ENCODE assay signal across 18 cellular contexts in the genomic region with DNA sequence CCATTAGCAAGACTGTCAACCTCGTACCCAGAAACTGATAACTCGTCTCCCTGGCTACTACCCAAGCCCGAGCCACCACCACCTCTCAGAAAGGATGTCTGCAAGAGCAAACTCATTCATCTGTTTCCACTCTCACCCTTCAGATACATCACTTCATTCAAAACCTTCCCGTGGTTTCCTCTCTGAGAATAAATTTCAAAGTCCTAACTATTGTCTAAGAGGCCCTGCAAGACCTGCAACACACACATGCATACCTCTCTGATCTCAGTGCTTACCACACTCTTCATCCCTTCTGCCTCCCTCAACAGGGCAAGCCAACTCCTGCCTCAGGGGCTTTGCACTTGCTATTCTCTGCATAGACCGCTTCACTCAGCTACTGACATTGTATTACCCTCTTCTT. TPM values are rescaled to one million over a fixed set of nuclear protein-coding genes. Genes with fewer than 3 reads are reported as not detected.
DNase-seq lines count a peak whose midpoint lies in the region; ATAC-seq and TF ChIP-seq lines count a peak whose summit lies in the region.
"Had no signal": no experiment of that assay in that cellular context is flagged by ENCODE, and none has a peak within 500 bp of the region (broad histone marks: within the 10 kb centered on the region; RNA-seq: fewer than 3 reads in every experiment).

No MANE protein-coding gene starts in this region.

- BruUV-seq in IMR-90 (replicated peaks; lab: Mats Ljungman, UMichigan), result no TSS peak
- no TSS peak for BruUV-seq in PC-3 (replicated peaks; lab: Mats Ljungman, UMichigan)

- no peak for TF ChIP-seq POLR2A in IMR-90 (IDR thresholded peaks at IDR 0.05; ENCODE audit: low read depth, low read length)

- H3K9me3 ChIP-seq in BE2C (no peaks in the 10 kb centered on the region), IMR-90 (ENCODE audit: control insufficient read depth, insufficient read depth, low read length) (no peaks in the 10 kb centered on the region), PC-3 (ENCODE audit: low read length) (no peaks in the 10 kb centered on the region)

- no peak overlapping the region for H3K56ac ChIP-seq in IMR-90 (ENCODE audit: extremely low read depth, insufficient read depth, low read length)

- H2AK9ac ChIP-seq in IMR-90 (replicated peaks; ENCODE audit: low read depth, low read length, poor library complexity), result no peak overlapping the region

- H3K9me1 ChIP-seq in IMR-90 (ENCODE audit: insufficient read depth, low read length), result no peaks in the 10 kb centered on the region

- H3K79me2 ChIP-seq in PC-3 (ENCODE audit: low read length), result peaks cover 21% of the 10 kb centered on the region

- no peak overlapping the region for H2BK20ac ChIP-seq in IMR-90 (ENCODE audit: low read depth, low read length)

- H2BK120ac ChIP-seq in IMR-90 (ENCODE audit: low read depth, low read length), result no peak overlapping the region

- no peak overlapping the region for H2BK15ac ChIP-seq in IMR-90 (ENCODE audit: low read depth, low read length)

- H3K4me3 ChIP-seq in BE2C (ENCODE audit: low read depth, low read length), result no peak overlapping the region
- H3K4me3 ChIP-seq in IMR-90 (ENCODE audit: insufficient read depth, low read depth, low read length), result no peak overlapping the region
- H3K4me3 ChIP-seq in PC-3 (ENCODE audit: low read length), result no peak overlapping the region
- H3K4me3 ChIP-seq: neural progenitor cell had no signal

- in situ Hi-C loops in GM13977 (cut with MboI; ENCODE audit: low pct_unique_long_range_greater_than_20kb, low sequenced_read_pairs, unreplicated experiment), result loop anchor here (10.0 kb wide), 1 partner anchor 108 kb away; no protein-coding TSS in a partner anchor
- in situ Hi-C loops in IMR-90 (cut with MboI; ENCODE audit: low sequenced_read_pairs), result loop anchor here (5.0 kb wide), 1 partner anchor 175 kb away; no protein-coding TSS in a partner anchor

- H3K4ac ChIP-seq in IMR-90 (ENCODE audit: low read depth, low read length), result no peak overlapping the region

- H3K4me2 ChIP-seq in IMR-90 (ENCODE audit: low read depth, low read length), result no peak overlapping the region
- no peak overlapping the region for H3K4me2 ChIP-seq in PC-3 (ENCODE audit: low read length)
- H3K4me2 ChIP-seq: neural progenitor cell had no signal

- no peaks in the 10 kb centered on the region for H3K9me2 ChIP-seq in PC-3 (replicated peaks; ENCODE audit: low read length)

- H3K9ac ChIP-seq in IMR-90 (ENCODE audit: low read depth, low read length), result no peak overlapping the region
- H3K9ac ChIP-seq in PC-3 (ENCODE audit: low read length), result no peak overlapping the region
- H3K9ac ChIP-seq: neural progenitor cell had no signal

- H2AFZ ChIP-seq in IMR-90 (replicated peaks; ENCODE audit: low read length, poor library complexity) (no peak overlapping the region), PC-3 (ENCODE audit: low read length) (no peak overlapping the region)
- H2AFZ ChIP-seq: neural progenitor cell had no signal

- no peak overlapping the region for H4K5ac ChIP-seq in IMR-90 (ENCODE audit: low read depth, low read length)

- H2BK5ac ChIP-seq in IMR-90 (ENCODE audit: low read depth, low read length, poor library complexity, severe bottlenecking), result no peak overlapping the region

- no peak for TF ChIP-seq CTCF in BE2C (IDR thresholded peaks at IDR 0.05; ENCODE audit: low read depth, low read length)
- TF ChIP-seq CTCF in GM13977 (IDR thresholded peaks at IDR 0.05; ENCODE audit: extremely low read depth, insufficient read depth, missing control alignments), result no peak
- TF ChIP-seq CTCF in IMR-90 (conservative IDR thresholded peaks at IDR 0.05; ENCODE audit: low read depth, low read length), result no peak
- TF ChIP-seq CTCF in PC-3 (conservative IDR thresholded peaks at IDR 0.05; ENCODE audit: low read depth, low read length), result no peak

- CTCF ChIA-PET in IMR-90 (lab: Yijun Ruan, JAX) (interaction anchor here (0.9 to 1.4 kb wide), 2 partner anchors 97 to 98 kb away, joined by 3 to 4 read pairs; no protein-coding TSS in a partner anchor), PC-3 (lab: Charles Lee) (no interaction called here)

- no peak overlapping the region for H3K18ac ChIP-seq in IMR-90 (ENCODE audit: low read depth, low read length)

- 13% methylated on average over 4 of the region's 5 CpGs; no CpG with 5 or more reads in 1 of the 2 experiments for WGBS in IMR-90 (ENCODE audit: extremely low coverage in 2 of 2, insufficient read length in 1 of 2), 2 experiments

- no peaks in the 10 kb centered on the region for H3F3A ChIP-seq in PC-3 (ENCODE audit: low read length, unreplicated experiment)

- dilution Hi-C loops in IMR-90 (cut with HindIII; ENCODE audit: low sequenced_read_pairs, unreplicated experiment), result no loop called here

- peaks cover 7% of the 10 kb centered on the region for H3K4me1 ChIP-seq in BE2C
- H3K4me1 ChIP-seq in IMR-90 (ENCODE audit: control insufficient read depth, insufficient read depth, low read length), result peaks cover 2% of the 10 kb centered on the region; the same call in 1 of the 2 replicates
- H3K4me1 ChIP-seq in PC-3 (ENCODE audit: insufficient read depth, low read length), result peaks cover 4% of the 10 kb centered on the region
- H3K4me1 ChIP-seq: neural progenitor cell had no signal

- 0 out of 2 replicates have a peak overlapping the region, but pooled peaks have one; percentile 27 for H3K23ac ChIP-seq in IMR-90 (ENCODE audit: low read depth, low read length)

- H2AK5ac ChIP-seq in IMR-90 (ENCODE audit: low read depth, low read length), result no peak overlapping the region

- DNase-seq in BE2C (peak; percentile 33), GM13977 (ENCODE audit: low spot score) (peak; percentile 40), IMR-90 (no peak), occipital lobe (lab: John Stamatoyannopoulos, UW) (no peak), PC-3 (no peak), COLO829 (ENCODE audit: low spot score) (no peak), AG08396 (ENCODE audit: low spot score) (no peak)
- DNase-seq: activated CD4-positive, CD25-positive, alpha-beta regulatory T cell; activated gamma-delta T cell; Calu3; GDM1; hippocampal formation; NCI-H774; retina; stimulated activated CD4-positive, alpha-beta T cell treated with anti-CD3 and anti-CD28 coated beads, Interleukin-15, amount 100 ng/mL, for 24 hours; substantia nigra had no signal

- no peak for TF ChIP-seq RAD21 in IMR-90 (IDR thresholded peaks at IDR 0.05; ENCODE audit: low read length)

- intact Hi-C loops in IMR-90 (cut with micrococcal nuclease) (loop anchor here (5.0 to 10.0 kb wide), 2 partner anchors 115 to 268 kb away; a partner anchor contains a TSS), PC-3 (cut with micrococcal nuclease) (loop anchor here (5.0 to 10.0 kb wide), 3 partner anchors 52 to 268 kb away; no protein-coding TSS in a partner anchor)

- POLR2A ChIA-PET in IMR-90 (lab: Charles Lee; ENCODE audit: unreplicated experiment), result no interaction called here
- POLR2A ChIA-PET in PC-3 (lab: Charles Lee; ENCODE audit: unreplicated experiment), result no interaction called here

- no peak overlapping the region for H3K27ac ChIP-seq in IMR-90 (ENCODE audit: insufficient read depth, low read length)
- H3K27ac ChIP-seq in PC-3 (ENCODE audit: low read length), result no peak overlapping the region
- H3K27ac ChIP-seq: neural progenitor cell had no signal

- no peak overlapping the region for H4K8ac ChIP-seq in IMR-90 (ENCODE audit: low read depth in 2 of 2, low read length in 2 of 2)

- H3K79me1 ChIP-seq in IMR-90 (ENCODE audit: low read depth in 1 of 2, low read length in 2 of 2), result no peaks in the 10 kb centered on the region

- H3K36me3 ChIP-seq in BE2C, result no peaks in the 10 kb centered on the region
- H3K36me3 ChIP-seq in IMR-90 (ENCODE audit: control insufficient read depth, insufficient read depth, low read length), result no peaks in the 10 kb centered on the region
- no peaks in the 10 kb centered on the region for H3K36me3 ChIP-seq in PC-3 (ENCODE audit: low read depth, low read length)
- H3K36me3 ChIP-seq: neural progenitor cell had no signal

- ATAC-seq in GM21528 (IDR thresholded peaks at IDR 0.05; ENCODE audit: low FRiP score, unreplicated experiment) (peak; percentile 65), IMR-90 (ENCODE audit: low read depth) (no peak), PC-3 (no peak)

- H3K27me3 ChIP-seq in BE2C (no peaks in the 10 kb centered on the region), IMR-90 (ENCODE audit: control insufficient read depth, insufficient read depth, low read length) (no peaks in the 10 kb centered on the region), PC-3 (ENCODE audit: low read length) (no peaks in the 10 kb centered on the region)
- H3K27me3 ChIP-seq: neural progenitor cell had no signal

- no peak overlapping the region for H4K91ac ChIP-seq in IMR-90 (ENCODE audit: insufficient read depth, low read depth, low read length)

- H4K20me1 ChIP-seq in IMR-90 (ENCODE audit: insufficient read depth, low read length) (no peaks in the 10 kb centered on the region), PC-3 (ENCODE audit: low read length) (no peaks in the 10 kb centered on the region)

- H3K14ac ChIP-seq in IMR-90 (replicated peaks; ENCODE audit: low read depth, low read length), result no peak overlapping the region

TF ChIP-seq in IMR-90, 13 proteins besides CTCF, POLR2A, EP300 and RAD21 (continues in another document):
- no peak for TF ChIP-seq CHD1 (IDR thresholded peaks at IDR 0.05; ENCODE audit: low read depth, low read length)
- no peak for TF ChIP-seq CEBPB (IDR thresholded peaks at IDR 0.05; ENCODE audit: low read depth, low read length)
- no peak for TF ChIP-seq SMC3 (IDR thresholded peaks at IDR 0.05; ENCODE audit: low read depth, low read length)
- no peak for TF ChIP-seq NFE2L2 (IDR thresholded peaks at IDR 0.05; ENCODE audit: low read depth, low read length)
- TF ChIP-seq RFX5 (IDR thresholded peaks at IDR 0.05; ENCODE audit: low read depth, low read length), result no peak
- TF ChIP-seq MAFK (IDR thresholded peaks at IDR 0.05; ENCODE audit: low read depth, low read length), result no peak
- TF ChIP-seq FOS (IDR thresholded peaks at IDR 0.05; ENCODE audit: low read depth, low read length), result no peak
- TF ChIP-seq RCOR1 (IDR thresholded peaks at IDR 0.05; ENCODE audit: insufficient replicate concordance, low read length), result no peak
- TF ChIP-seq USF2 (IDR thresholded peaks at IDR 0.05; ENCODE audit: low read depth, low read length), result no peak

RNA-seq across cellular contexts. Expression of gene PPP1R13B, which starts 40.6 kb away (rescaled TPM):
- 70.6 TPM for polyA plus RNA-seq in BE2C (2012; ENCODE audit: insufficient read depth, insufficient read length, low read depth)
- total RNA-seq in IMR-90 (2012; rRNA removed), result 1.6 and 2.2 TPM in 2 replicates
- 2.8 and 3.7 TPM in 2 replicates for polyA plus RNA-seq in IMR-90 (2012; rRNA removed)
- 0.86 and 1.6 TPM in 2 replicates for polyA plus RNA-seq in IMR-90 (2012; cell fraction: cytosol; rRNA removed)
- 16.1 and 16.3 TPM in 2 replicates for polyA plus RNA-seq in IMR-90 (2012; cell fraction: nucleus; rRNA removed; ENCODE audit: low replicate concordance)
- 15.8 TPM for total RNA-seq in occipital lobe
- total RNA-seq in PC-3 (2014; rRNA removed), result 13.0 and 16.4 TPM in 2 replicates

Comparison
In these comparisons a context has a peak if more than half of its experiments do, and no peak if none do; other contexts are left out.
1. DNase-seq: peak in BE2C (single experiment) and GM13977 (single experiment); none in IMR-90 (single experiment), occipital lobe (single experiment), PC-3 (single experiment), COLO829 (single experiment) and AG08396 (single experiment).